In the genomic region with DNA sequence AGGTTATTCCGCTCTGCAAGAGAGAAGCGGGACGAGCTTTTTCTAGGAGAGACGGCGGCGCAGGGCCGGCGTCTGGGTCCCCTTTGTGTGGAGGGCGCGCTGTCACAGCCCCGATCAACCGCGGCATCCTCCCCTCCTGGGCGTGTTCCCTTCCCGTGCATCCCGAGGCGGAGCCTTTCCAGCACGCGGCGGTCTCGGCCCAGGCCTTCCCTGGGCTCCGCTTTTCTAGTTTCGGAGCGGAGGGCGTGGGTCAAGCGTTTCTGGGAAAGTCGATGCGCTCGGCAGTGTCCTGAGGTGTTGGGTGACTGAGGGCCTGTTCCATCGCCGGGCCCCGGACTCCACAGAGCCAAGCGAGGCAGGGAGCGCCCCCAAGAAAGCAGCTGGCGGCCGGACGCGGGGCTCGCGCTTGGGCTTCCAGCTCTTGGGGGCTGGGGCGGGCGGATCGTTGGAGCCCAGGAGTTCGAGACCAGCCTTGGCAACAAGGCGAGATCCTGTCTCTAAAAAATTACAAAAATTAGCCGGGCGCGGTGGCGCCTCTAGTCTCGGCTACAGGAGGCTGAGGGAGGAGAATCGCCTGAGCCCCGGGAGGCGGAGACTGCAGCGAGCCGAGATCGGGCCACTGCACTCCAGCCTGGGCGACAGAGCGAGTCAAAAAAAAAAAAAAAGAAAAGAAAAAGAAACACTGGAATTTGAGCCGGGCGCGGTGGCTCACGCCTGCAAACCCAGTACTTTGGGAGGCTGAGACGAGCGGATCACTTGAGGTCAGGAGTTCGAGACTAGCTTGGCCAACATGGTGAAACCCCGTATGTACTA, we compare ENCODE assay signal across 1 cellular context.
A peak's percentile ranks its signal among the peaks of the same experiment; 100 is the strongest.
TF ChIP-seq lines count a peak whose summit lies in the region.

No MANE protein-coding gene starts in this region.

TF ChIP-seq in K562, 482 proteins besides CTCF, POLR2A, EP300 and RAD21 (continues in another document):
- TF ChIP-seq, protein P1, sequence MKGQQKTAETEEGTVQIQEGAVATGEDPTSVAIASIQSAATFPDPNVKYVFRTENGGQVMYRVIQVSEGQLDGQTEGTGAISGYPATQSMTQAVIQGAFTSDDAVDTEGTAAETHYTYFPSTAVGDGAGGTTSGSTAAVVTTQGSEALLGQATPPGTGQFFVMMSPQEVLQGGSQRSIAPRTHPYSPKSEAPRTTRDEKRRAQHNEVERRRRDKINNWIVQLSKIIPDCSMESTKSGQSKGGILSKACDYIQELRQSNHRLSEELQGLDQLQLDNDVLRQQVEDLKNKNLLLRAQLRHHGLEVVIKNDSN (CRISPR knock-in tag; IDR thresholded peaks at IDR 0.05): peak; percentile 43
- TF ChIP-seq HLTF (IDR thresholded peaks at IDR 0.05) (no peak), HDGF (IDR thresholded peaks at IDR 0.05) (no peak), ZFX (CRISPR knock-in tag; IDR thresholded peaks at IDR 0.05) (peak; percentile 85), ZSCAN29 (IDR thresholded peaks at IDR 0.05) (no peak), SNRNP70 (optimal IDR thresholded peaks at IDR 0.05; ENCODE audit: low read depth, low read length) (no peak), CREM (IDR thresholded peaks at IDR 0.05; ENCODE audit: low read depth) (0 out of 2 replicates have a peak, but pooled peaks have one; percentile 7), EP400 (IDR thresholded peaks at IDR 0.05) (peak; percentile 81), PCBP1 (IDR thresholded peaks at IDR 0.05; ENCODE audit: low read depth, low read length, poor library complexity, severe bottlenecking) (peak; percentile 57), GABPB1 (CRISPR knock-in tag; IDR thresholded peaks at IDR 0.05) (peak; percentile 62), GATAD2A (IDR thresholded peaks at IDR 0.05) (no peak; the same call in 1 of the 2 replicates), KAT2B (IDR thresholded peaks at IDR 0.05; ENCODE audit: low read depth, low read length) (no peak), MAFG (tag; conservative IDR thresholded peaks at IDR 0.05) (no peak), ZNF146 (CRISPR knock-in tag; IDR thresholded peaks at IDR 0.05; ENCODE audit: unreplicated experiment) (peak; percentile 11), HDAC8 (tag; IDR thresholded peaks at IDR 0.05) (no peak), CEBPG (CRISPR knock-in tag; IDR thresholded peaks at IDR 0.05) (peak; percentile 12; the same call in 1 of the 2 replicates), CEBPG (tag; conservative IDR thresholded peaks at IDR 0.05 in 1 of 2, IDR thresholded peaks at IDR 0.05 in 1 of 2) (no peak), CSDE1 (IDR thresholded peaks at IDR 0.05) (0 out of 4 replicates have a peak, but pooled peaks of 1 of the 2 experiments have one; percentile 43), SAP30 (IDR thresholded peaks at IDR 0.05; ENCODE audit: borderline replicate concordance, insufficient read depth, low read depth, low read length, poor library complexity, severe bottlenecking) (peak; percentile 82), CTBP1 (IDR thresholded peaks at IDR 0.05; ENCODE audit: borderline replicate concordance) (peak; percentile 48; the same call in 1 of the 2 replicates)
- TF ChIP-seq, protein P2, sequence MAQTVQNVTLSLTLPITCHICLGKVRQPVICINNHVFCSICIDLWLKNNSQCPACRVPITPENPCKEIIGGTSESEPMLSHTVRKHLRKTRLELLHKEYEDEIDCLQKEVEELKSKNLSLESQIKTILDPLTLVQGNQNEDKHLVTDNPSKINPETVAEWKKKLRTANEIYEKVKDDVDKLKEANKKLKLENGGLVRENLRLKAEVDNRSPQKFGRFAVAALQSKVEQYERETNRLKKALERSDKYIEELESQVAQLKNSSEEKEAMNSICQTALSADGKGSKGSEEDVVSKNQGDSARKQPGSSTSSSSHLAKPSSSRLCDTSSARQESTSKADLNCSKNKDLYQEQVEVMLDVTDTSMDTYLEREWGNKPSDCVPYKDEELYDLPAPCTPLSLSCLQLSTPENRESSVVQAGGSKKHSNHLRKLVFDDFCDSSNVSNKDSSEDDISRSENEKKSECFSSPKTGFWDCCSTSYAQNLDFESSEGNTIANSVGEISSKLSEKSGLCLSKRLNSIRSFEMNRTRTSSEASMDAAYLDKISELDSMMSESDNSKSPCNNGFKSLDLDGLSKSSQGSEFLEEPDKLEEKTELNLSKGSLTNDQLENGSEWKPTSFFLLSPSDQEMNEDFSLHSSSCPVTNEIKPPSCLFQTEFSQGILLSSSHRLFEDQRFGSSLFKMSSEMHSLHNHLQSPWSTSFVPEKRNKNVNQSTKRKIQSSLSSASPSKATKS (CRISPR knock-in tag; IDR thresholded peaks at IDR 0.05): no peak
- TF ChIP-seq, protein P3, sequence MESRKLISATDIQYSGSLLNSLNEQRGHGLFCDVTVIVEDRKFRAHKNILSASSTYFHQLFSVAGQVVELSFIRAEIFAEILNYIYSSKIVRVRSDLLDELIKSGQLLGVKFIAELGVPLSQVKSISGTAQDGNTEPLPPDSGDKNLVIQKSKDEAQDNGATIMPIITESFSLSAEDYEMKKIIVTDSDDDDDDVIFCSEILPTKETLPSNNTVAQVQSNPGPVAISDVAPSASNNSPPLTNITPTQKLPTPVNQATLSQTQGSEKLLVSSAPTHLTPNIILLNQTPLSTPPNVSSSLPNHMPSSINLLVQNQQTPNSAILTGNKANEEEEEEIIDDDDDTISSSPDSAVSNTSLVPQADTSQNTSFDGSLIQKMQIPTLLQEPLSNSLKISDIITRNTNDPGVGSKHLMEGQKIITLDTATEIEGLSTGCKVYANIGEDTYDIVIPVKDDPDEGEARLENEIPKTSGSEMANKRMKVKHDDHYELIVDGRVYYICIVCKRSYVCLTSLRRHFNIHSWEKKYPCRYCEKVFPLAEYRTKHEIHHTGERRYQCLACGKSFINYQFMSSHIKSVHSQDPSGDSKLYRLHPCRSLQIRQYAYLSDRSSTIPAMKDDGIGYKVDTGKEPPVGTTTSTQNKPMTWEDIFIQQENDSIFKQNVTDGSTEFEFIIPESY (CRISPR knock-in tag; IDR thresholded peaks at IDR 0.05): peak; percentile 66
- TF ChIP-seq, protein P4, sequence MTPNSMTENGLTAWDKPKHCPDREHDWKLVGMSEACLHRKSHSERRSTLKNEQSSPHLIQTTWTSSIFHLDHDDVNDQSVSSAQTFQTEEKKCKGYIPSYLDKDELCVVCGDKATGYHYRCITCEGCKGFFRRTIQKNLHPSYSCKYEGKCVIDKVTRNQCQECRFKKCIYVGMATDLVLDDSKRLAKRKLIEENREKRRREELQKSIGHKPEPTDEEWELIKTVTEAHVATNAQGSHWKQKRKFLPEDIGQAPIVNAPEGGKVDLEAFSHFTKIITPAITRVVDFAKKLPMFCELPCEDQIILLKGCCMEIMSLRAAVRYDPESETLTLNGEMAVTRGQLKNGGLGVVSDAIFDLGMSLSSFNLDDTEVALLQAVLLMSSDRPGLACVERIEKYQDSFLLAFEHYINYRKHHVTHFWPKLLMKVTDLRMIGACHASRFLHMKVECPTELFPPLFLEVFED (CRISPR knock-in tag; conservative IDR thresholded peaks at IDR 0.05): no peak
- TF ChIP-seq, protein P5, sequence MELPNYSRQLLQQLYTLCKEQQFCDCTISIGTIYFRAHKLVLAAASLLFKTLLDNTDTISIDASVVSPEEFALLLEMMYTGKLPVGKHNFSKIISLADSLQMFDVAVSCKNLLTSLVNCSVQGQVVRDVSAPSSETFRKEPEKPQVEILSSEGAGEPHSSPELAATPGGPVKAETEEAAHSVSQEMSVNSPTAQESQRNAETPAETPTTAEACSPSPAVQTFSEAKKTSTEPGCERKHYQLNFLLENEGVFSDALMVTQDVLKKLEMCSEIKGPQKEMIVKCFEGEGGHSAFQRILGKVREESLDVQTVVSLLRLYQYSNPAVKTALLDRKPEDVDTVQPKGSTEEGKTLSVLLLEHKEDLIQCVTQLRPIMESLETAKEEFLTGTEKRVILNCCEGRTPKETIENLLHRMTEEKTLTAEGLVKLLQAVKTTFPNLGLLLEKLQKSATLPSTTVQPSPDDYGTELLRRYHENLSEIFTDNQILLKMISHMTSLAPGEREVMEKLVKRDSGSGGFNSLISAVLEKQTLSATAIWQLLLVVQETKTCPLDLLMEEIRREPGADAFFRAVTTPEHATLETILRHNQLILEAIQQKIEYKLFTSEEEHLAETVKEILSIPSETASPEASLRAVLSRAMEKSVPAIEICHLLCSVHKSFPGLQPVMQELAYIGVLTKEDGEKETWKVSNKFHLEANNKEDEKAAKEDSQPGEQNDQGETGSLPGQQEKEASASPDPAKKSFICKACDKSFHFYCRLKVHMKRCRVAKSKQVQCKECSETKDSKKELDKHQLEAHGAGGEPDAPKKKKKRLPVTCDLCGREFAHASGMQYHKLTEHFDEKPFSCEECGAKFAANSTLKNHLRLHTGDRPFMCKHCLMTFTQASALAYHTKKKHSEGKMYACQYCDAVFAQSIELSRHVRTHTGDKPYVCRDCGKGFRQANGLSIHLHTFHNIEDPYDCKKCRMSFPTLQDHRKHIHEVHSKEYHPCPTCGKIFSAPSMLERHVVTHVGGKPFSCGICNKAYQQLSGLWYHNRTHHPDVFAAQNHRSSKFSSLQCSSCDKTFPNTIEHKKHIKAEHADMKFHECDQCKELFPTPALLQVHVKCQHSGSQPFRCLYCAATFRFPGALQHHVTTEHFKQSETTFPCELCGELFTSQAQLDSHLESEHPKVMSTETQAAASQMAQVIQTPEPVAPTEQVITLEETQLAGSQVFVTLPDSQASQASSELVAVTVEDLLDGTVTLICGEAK (IDR thresholded peaks at IDR 0.05): 0 out of 2 replicates have a peak, but pooled peaks have one; percentile 70
- TF ChIP-seq, protein P5 (CRISPR knock-in tag; IDR thresholded peaks at IDR 0.05): no peak
- TF ChIP-seq, protein P6, sequence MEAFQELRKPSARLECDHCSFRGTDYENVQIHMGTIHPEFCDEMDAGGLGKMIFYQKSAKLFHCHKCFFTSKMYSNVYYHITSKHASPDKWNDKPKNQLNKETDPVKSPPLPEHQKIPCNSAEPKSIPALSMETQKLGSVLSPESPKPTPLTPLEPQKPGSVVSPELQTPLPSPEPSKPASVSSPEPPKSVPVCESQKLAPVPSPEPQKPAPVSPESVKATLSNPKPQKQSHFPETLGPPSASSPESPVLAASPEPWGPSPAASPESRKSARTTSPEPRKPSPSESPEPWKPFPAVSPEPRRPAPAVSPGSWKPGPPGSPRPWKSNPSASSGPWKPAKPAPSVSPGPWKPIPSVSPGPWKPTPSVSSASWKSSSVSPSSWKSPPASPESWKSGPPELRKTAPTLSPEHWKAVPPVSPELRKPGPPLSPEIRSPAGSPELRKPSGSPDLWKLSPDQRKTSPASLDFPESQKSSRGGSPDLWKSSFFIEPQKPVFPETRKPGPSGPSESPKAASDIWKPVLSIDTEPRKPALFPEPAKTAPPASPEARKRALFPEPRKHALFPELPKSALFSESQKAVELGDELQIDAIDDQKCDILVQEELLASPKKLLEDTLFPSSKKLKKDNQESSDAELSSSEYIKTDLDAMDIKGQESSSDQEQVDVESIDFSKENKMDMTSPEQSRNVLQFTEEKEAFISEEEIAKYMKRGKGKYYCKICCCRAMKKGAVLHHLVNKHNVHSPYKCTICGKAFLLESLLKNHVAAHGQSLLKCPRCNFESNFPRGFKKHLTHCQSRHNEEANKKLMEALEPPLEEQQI (IDR thresholded peaks at IDR 0.05): no peak
- TF ChIP-seq, protein P7, sequence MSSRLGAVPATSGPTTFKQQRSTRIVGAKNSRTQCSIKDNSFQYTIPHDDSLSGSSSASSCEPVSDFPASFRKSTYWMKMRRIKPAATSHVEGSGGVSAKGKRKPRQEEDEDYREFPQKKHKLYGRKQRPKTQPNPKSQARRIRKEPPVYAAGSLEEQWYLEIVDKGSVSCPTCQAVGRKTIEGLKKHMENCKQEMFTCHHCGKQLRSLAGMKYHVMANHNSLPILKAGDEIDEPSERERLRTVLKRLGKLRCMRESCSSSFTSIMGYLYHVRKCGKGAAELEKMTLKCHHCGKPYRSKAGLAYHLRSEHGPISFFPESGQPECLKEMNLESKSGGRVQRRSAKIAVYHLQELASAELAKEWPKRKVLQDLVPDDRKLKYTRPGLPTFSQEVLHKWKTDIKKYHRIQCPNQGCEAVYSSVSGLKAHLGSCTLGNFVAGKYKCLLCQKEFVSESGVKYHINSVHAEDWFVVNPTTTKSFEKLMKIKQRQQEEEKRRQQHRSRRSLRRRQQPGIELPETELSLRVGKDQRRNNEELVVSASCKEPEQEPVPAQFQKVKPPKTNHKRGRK (tag; IDR thresholded peaks at IDR 0.05): 0 out of 2 replicates have a peak, but pooled peaks have one; percentile 34
- TF ChIP-seq, protein P8, sequence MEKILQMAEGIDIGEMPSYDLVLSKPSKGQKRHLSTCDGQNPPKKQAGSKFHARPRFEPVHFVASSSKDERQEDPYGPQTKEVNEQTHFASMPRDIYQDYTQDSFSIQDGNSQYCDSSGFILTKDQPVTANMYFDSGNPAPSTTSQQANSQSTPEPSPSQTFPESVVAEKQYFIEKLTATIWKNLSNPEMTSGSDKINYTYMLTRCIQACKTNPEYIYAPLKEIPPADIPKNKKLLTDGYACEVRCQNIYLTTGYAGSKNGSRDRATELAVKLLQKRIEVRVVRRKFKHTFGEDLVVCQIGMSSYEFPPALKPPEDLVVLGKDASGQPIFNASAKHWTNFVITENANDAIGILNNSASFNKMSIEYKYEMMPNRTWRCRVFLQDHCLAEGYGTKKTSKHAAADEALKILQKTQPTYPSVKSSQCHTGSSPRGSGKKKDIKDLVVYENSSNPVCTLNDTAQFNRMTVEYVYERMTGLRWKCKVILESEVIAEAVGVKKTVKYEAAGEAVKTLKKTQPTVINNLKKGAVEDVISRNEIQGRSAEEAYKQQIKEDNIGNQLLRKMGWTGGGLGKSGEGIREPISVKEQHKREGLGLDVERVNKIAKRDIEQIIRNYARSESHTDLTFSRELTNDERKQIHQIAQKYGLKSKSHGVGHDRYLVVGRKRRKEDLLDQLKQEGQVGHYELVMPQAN (IDR thresholded peaks at IDR 0.05; ENCODE audit: borderline replicate concordance): peak; percentile 58; the same call in 1 of the 2 replicates
